Comparison of ENCODE assay signal across 2 cellular contexts in the genomic region with DNA sequence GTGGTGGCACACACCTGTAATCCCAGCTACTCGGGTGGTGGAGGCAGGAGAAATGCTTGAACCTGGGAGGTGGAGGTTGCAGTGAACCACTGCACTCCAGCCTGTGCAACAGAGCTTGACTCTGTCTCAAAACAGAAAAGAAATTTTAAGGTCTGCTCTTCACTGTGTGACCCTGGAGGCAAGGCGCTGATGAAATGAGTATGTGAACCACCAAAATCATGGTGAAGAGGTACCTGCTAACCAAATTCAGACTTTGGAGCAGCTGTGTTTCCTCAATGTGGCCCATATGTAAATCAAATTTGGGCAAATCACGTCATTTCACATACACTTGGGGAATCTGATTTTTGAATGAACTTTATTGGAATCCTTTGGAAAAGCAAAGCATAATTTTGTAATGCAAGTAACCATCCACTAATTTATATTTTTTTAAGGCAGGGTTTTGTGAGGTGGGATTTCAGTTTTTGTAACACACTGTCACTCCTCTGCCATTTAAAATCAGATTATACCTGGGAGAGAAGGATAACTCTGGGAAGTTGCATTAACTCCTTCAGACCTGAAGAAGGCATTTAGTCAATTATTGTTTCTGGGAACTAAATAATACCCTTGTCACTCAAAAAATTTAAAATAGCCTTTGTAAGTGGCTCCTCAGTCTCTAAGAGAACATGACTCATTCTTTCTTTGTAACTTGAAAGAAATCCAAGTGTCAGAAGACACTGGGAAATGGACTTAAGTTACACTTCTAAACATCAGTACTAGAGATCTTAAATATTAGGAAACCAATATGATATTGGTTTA.
A peak's percentile ranks its signal among the peaks of the same experiment; 100 is the strongest.
TF ChIP-seq lines count a peak whose summit lies in the region.

No MANE protein-coding gene starts in this region.

TF ChIP-seq in SK-N-SH treated with all-trans-retinoic acid at 6 μM for 48 hours, 23 proteins besides CTCF, POLR2A, EP300 and RAD21:
- TF ChIP-seq, protein P1, sequence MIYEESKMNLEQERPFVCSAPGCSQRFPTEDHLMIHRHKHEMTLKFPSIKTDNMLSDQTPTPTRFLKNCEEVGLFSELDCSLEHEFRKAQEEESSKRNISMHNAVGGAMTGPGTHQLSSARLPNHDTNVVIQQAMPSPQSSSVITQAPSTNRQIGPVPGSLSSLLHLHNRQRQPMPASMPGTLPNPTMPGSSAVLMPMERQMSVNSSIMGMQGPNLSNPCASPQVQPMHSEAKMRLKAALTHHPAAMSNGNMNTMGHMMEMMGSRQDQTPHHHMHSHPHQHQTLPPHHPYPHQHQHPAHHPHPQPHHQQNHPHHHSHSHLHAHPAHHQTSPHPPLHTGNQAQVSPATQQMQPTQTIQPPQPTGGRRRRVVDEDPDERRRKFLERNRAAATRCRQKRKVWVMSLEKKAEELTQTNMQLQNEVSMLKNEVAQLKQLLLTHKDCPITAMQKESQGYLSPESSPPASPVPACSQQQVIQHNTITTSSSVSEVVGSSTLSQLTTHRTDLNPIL (CRISPR knock-in tag; IDR thresholded peaks at IDR 0.05; ENCODE audit: low read depth): no peak
- peak; percentile 46 for TF ChIP-seq ISL1 (CRISPR knock-in tag; IDR thresholded peaks at IDR 0.05)

TF ChIP-seq in HepG2, 621 proteins besides CTCF, POLR2A, EP300 and RAD21:
- TF ChIP-seq, protein P2, sequence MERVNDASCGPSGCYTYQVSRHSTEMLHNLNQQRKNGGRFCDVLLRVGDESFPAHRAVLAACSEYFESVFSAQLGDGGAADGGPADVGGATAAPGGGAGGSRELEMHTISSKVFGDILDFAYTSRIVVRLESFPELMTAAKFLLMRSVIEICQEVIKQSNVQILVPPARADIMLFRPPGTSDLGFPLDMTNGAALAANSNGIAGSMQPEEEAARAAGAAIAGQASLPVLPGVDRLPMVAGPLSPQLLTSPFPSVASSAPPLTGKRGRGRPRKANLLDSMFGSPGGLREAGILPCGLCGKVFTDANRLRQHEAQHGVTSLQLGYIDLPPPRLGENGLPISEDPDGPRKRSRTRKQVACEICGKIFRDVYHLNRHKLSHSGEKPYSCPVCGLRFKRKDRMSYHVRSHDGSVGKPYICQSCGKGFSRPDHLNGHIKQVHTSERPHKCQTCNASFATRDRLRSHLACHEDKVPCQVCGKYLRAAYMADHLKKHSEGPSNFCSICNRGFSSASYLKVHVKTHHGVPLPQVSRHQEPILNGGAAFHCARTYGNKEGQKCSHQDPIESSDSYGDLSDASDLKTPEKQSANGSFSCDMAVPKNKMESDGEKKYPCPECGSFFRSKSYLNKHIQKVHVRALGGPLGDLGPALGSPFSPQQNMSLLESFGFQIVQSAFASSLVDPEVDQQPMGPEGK (CRISPR knock-in tag; IDR thresholded peaks at IDR 0.05): no peak
- TF ChIP-seq MAZ (IDR thresholded peaks at IDR 0.05; ENCODE audit: borderline replicate concordance, low read depth, low read length) (no peak), MAZ (CRISPR knock-in tag; IDR thresholded peaks at IDR 0.05; ENCODE audit: low read depth) (no peak), GPN1 (CRISPR knock-in tag; IDR thresholded peaks at IDR 0.05; ENCODE audit: borderline replicate concordance) (no peak), ZNF589 (CRISPR knock-in tag; conservative IDR thresholded peaks at IDR 0.05) (no peak), PTBP1 (IDR thresholded peaks at IDR 0.05; ENCODE audit: low read depth, low read length, poor library complexity, severe bottlenecking) (no peak), ZNF879 (CRISPR knock-in tag; IDR thresholded peaks at IDR 0.05) (no peak), TOPORS (CRISPR knock-in tag; IDR thresholded peaks at IDR 0.05) (no peak), ZNF143 (CRISPR knock-in tag; IDR thresholded peaks at IDR 0.05) (no peak), KDM4B (CRISPR knock-in tag; IDR thresholded peaks at IDR 0.05) (no peak), NPAS2 (CRISPR knock-in tag; IDR thresholded peaks at IDR 0.05; ENCODE audit: borderline replicate concordance) (no peak), ZNF432 (CRISPR knock-in tag; IDR thresholded peaks at IDR 0.05; ENCODE audit: borderline replicate concordance) (no peak), ZNF569 (CRISPR knock-in tag; IDR thresholded peaks at IDR 0.05; ENCODE audit: borderline replicate concordance) (no peak)
- TF ChIP-seq, protein P3, sequence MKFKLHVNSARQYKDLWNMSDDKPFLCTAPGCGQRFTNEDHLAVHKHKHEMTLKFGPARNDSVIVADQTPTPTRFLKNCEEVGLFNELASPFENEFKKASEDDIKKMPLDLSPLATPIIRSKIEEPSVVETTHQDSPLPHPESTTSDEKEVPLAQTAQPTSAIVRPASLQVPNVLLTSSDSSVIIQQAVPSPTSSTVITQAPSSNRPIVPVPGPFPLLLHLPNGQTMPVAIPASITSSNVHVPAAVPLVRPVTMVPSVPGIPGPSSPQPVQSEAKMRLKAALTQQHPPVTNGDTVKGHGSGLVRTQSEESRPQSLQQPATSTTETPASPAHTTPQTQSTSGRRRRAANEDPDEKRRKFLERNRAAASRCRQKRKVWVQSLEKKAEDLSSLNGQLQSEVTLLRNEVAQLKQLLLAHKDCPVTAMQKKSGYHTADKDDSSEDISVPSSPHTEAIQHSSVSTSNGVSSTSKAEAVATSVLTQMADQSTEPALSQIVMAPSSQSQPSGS (CRISPR knock-in tag; IDR thresholded peaks at IDR 0.05): no peak
- TF ChIP-seq, protein P4, sequence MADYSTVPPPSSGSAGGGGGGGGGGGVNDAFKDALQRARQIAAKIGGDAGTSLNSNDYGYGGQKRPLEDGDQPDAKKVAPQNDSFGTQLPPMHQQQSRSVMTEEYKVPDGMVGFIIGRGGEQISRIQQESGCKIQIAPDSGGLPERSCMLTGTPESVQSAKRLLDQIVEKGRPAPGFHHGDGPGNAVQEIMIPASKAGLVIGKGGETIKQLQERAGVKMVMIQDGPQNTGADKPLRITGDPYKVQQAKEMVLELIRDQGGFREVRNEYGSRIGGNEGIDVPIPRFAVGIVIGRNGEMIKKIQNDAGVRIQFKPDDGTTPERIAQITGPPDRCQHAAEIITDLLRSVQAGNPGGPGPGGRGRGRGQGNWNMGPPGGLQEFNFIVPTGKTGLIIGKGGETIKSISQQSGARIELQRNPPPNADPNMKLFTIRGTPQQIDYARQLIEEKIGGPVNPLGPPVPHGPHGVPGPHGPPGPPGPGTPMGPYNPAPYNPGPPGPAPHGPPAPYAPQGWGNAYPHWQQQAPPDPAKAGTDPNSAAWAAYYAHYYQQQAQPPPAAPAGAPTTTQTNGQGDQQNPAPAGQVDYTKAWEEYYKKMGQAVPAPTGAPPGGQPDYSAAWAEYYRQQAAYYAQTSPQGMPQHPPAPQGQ (CRISPR knock-in tag; IDR thresholded peaks at IDR 0.05; ENCODE audit: borderline replicate concordance): no peak
- TF ChIP-seq, protein P5, sequence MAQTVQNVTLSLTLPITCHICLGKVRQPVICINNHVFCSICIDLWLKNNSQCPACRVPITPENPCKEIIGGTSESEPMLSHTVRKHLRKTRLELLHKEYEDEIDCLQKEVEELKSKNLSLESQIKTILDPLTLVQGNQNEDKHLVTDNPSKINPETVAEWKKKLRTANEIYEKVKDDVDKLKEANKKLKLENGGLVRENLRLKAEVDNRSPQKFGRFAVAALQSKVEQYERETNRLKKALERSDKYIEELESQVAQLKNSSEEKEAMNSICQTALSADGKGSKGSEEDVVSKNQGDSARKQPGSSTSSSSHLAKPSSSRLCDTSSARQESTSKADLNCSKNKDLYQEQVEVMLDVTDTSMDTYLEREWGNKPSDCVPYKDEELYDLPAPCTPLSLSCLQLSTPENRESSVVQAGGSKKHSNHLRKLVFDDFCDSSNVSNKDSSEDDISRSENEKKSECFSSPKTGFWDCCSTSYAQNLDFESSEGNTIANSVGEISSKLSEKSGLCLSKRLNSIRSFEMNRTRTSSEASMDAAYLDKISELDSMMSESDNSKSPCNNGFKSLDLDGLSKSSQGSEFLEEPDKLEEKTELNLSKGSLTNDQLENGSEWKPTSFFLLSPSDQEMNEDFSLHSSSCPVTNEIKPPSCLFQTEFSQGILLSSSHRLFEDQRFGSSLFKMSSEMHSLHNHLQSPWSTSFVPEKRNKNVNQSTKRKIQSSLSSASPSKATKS (CRISPR knock-in tag; IDR thresholded peaks at IDR 0.05): no peak
- TF ChIP-seq, protein P6, sequence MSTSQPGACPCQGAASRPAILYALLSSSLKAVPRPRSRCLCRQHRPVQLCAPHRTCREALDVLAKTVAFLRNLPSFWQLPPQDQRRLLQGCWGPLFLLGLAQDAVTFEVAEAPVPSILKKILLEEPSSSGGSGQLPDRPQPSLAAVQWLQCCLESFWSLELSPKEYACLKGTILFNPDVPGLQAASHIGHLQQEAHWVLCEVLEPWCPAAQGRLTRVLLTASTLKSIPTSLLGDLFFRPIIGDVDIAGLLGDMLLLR (CRISPR knock-in tag; IDR thresholded peaks at IDR 0.05): no peak
- TF ChIP-seq, protein P7, sequence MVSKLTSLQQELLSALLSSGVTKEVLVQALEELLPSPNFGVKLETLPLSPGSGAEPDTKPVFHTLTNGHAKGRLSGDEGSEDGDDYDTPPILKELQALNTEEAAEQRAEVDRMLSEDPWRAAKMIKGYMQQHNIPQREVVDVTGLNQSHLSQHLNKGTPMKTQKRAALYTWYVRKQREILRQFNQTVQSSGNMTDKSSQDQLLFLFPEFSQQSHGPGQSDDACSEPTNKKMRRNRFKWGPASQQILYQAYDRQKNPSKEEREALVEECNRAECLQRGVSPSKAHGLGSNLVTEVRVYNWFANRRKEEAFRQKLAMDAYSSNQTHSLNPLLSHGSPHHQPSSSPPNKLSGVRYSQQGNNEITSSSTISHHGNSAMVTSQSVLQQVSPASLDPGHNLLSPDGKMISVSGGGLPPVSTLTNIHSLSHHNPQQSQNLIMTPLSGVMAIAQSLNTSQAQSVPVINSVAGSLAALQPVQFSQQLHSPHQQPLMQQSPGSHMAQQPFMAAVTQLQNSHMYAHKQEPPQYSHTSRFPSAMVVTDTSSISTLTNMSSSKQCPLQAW (CRISPR knock-in tag; IDR thresholded peaks at IDR 0.05): no peak
